ENCODE assay signal across 8 cellular contexts in the genomic region with DNA sequence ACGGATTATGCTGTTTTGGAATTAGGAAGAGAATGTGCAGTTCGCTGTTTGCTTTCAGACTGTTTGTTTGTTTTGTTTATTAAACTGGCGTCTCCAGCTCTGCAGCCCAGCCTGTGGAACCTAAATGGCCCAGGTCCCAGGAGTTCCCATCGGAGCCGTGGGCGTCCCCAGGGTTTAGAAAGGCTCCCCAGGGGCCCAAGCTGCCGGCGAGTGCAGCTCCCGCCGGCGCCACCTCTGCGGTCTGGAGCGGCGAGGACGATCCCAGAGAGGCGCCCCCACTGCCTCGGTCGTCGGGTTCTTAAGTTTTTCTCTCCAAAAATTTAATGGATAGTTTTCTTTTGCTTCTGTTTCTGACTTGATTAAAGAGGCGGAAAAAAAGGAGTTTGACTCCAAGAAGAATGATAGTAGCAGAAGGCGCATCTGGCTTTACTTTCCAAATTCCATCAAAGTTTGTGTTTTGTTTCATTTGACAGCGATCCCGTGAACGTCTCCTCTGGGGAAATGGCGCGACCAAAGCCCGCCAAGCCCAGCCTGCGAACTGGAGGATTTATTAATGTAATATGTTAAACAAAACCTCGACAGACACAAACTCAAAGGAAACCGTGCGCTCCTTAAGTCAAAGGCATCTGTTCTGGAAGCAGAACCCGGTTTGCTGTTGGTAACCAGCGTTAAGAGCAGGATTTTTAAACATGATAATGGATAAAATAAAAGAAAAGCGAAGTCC. TPM values are rescaled to one million over a fixed set of nuclear protein-coding genes. Genes with fewer than 3 reads are reported as not detected.
A peak's percentile ranks its signal among the peaks of the same experiment; 100 is the strongest.
DNase-seq lines count a peak whose midpoint lies in the region; ATAC-seq and TF ChIP-seq lines count a peak whose summit lies in the region.

No MANE protein-coding gene starts in this region.

- peaks cover 0 to 3% of the 10 kb centered on the region in 2 donors for H3K4me1 ChIP-seq in ascending aorta
- peaks cover 10% of the 10 kb centered on the region for H3K4me1 ChIP-seq in iPS-15b (ENCODE audit: control insufficient read depth, insufficient read depth, low read length)

- H3K9me3 ChIP-seq in ascending aorta = no peaks in the 10 kb centered on the region
- H3K9me3 ChIP-seq in iPS-15b (ENCODE audit: control insufficient read depth, insufficient read depth, low read length) = no peaks in the 10 kb centered on the region

- H3K9ac ChIP-seq in iPS-15b (ENCODE audit: low read depth, low read length) = no peak overlapping the region

- intact Hi-C loops in ascending aorta (cut with DNase I) = loop anchor here (1.0 to 10.0 kb wide), 11 partner anchors 176 to 1019 kb away; partner anchors contain the start of genes AKAP9, CDK14, CFAP69 and CLDN12

- H3K4me3 ChIP-seq in ascending aorta = peak overlapping the region; percentile 65 to 79
- H3K4me3 ChIP-seq in iPS-15b (ENCODE audit: low read depth, low read length) = peak overlapping the region; percentile 63
- peak overlapping the region; percentile 66 for H3K4me3 ChIP-seq in skeletal muscle cell (ENCODE audit: low read depth, low read length)

- no peak for TF ChIP-seq CTCF in ascending aorta (IDR thresholded peaks at IDR 0.05)

- H3K27ac ChIP-seq in ascending aorta = peak overlapping the region; percentile 88 to 97

- H3K36me3 ChIP-seq in ascending aorta (no peaks in the 10 kb centered on the region), iPS-15b (ENCODE audit: control insufficient read depth, insufficient read depth, low read length) (no peaks in the 10 kb centered on the region)

- H3K27me3 ChIP-seq in ascending aorta (no peaks in the 10 kb centered on the region), iPS-15b (ENCODE audit: control insufficient read depth, insufficient read depth, low read length) (peaks cover 77% of the 10 kb centered on the region)

- DNase-seq in SKM-1 treated with dmso at 0.1 percent for 144 hours (lab: John Stamatoyannopoulos, UW; ENCODE audit: unreplicated experiment) = peak; percentile 22
- no peak for DNase-seq in SKM-1 (lab: John Stamatoyannopoulos, UW; ENCODE audit: unreplicated experiment)
- DNase-seq in NCI-H2171 (lab: John Stamatoyannopoulos, UW) = peak; percentile 76
- DNase-seq in ascending aorta (ENCODE audit: low spot score in 2 of 2) = peak in 1 of 2 donors; percentile 73
- no peak for DNase-seq in skeletal muscle cell (ENCODE audit: low read depth)
- DNase-seq in KG1 (lab: John Stamatoyannopoulos, UW) = no peak

- ATAC-seq in HG03196 (IDR thresholded peaks at IDR 0.05; ENCODE audit: unreplicated experiment) = no peak

RNA-seq across cellular contexts. Expression of gene FZD1, which starts 0.7 kb away (rescaled TPM):
- 39.1 TPM for total RNA-seq in ascending aorta

Comparison
In these comparisons a context has a peak if more than half of its experiments do, and no peak if none do; other contexts are left out.
1. DNase-seq: peak in SKM-1 treated with dmso at 0.1 percent for 144 hours (single experiment) and NCI-H2171 (single experiment); none in SKM-1 (single experiment), skeletal muscle cell (single experiment) and KG1 (single experiment).
2. Peak in every context shown above with its lines, with median percentiles within 50 percentile points of each other: H3K4me3 ChIP-seq.